ENCODE assay signal across 1 cellular context in the genomic region with DNA sequence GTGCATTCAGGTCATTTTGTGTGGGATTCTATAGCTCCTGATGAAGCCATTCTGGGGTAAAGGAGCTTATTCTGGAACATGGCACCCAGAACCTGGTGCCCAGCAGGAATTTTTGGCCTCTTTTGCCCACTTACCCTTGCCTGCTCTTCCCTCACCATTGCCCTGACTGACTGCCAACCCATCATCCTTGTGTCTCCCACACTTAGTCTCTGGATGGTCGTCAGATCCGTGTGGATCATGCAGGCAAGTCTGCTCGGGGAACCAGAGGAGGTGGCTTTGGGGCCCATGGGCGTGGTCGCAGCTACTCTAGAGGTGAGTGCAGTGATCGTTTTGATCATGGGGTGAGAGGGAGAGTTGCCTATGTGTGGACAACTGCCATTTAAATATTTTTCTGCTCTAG.
TF ChIP-seq lines count a peak whose summit lies in the region.

No MANE protein-coding gene starts in this region.

TF ChIP-seq in K562, 482 proteins besides CTCF, POLR2A, EP300 and RAD21:
- TF ChIP-seq SMARCB1 (IDR thresholded peaks at IDR 0.05; ENCODE audit: insufficient read length, low read depth): no peak
- no peak for TF ChIP-seq NFIX (CRISPR knock-in tag; IDR thresholded peaks at IDR 0.05; ENCODE audit: low read depth)
- TF ChIP-seq JUNB (CRISPR knock-in tag; conservative IDR thresholded peaks at IDR 0.05): no peak
- TF ChIP-seq POLR2G (IDR thresholded peaks at IDR 0.05; ENCODE audit: low read depth, low read length): peak; percentile 12; the same call in 1 of the 2 replicates
- TF ChIP-seq RBFOX2 (IDR thresholded peaks at IDR 0.05; ENCODE audit: low read depth, low read length): peak; percentile 25; the same call in 1 of the 2 replicates
- TF ChIP-seq RHOXF2B (CRISPR knock-in tag; conservative IDR thresholded peaks at IDR 0.05): no peak
- TF ChIP-seq, protein P1, sequence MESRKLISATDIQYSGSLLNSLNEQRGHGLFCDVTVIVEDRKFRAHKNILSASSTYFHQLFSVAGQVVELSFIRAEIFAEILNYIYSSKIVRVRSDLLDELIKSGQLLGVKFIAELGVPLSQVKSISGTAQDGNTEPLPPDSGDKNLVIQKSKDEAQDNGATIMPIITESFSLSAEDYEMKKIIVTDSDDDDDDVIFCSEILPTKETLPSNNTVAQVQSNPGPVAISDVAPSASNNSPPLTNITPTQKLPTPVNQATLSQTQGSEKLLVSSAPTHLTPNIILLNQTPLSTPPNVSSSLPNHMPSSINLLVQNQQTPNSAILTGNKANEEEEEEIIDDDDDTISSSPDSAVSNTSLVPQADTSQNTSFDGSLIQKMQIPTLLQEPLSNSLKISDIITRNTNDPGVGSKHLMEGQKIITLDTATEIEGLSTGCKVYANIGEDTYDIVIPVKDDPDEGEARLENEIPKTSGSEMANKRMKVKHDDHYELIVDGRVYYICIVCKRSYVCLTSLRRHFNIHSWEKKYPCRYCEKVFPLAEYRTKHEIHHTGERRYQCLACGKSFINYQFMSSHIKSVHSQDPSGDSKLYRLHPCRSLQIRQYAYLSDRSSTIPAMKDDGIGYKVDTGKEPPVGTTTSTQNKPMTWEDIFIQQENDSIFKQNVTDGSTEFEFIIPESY (CRISPR knock-in tag; IDR thresholded peaks at IDR 0.05): no peak
- TF ChIP-seq, protein P2, sequence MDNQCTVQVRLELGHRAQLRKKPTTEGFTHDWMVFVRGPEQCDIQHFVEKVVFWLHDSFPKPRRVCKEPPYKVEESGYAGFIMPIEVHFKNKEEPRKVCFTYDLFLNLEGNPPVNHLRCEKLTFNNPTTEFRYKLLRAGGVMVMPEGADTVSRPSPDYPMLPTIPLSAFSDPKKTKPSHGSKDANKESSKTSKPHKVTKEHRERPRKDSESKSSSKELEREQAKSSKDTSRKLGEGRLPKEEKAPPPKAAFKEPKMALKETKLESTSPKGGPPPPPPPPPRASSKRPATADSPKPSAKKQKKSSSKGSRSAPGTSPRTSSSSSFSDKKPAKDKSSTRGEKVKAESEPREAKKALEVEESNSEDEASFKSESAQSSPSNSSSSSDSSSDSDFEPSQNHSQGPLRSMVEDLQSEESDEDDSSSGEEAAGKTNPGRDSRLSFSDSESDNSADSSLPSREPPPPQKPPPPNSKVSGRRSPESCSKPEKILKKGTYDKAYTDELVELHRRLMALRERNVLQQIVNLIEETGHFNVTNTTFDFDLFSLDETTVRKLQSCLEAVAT (IDR thresholded peaks at IDR 0.05): no peak
